In genomic region chr14:34883954-34884353, GRCh38 we compare ENCODE assay signal across 28 cellular contexts.
"Had no signal": no experiment of that assay in that cellular context is flagged by ENCODE, and none has a peak within 500 bp of the region (broad histone marks: within the 10 kb centered on the region; RNA-seq: fewer than 3 reads in every experiment).

No MANE protein-coding gene starts in this region.

- ATAC-seq: activated naive CD4-positive, alpha-beta T cell treated with anti-CD3 and anti-CD28 coated beads, Interleukin-2, amount 50 U/mL, for 72 hours; activated naive CD8-positive, alpha-beta T cell treated with anti-CD3 and anti-CD28 coated beads, Interleukin-2, amount 50 U/mL, for 24 hours; activated T-cell treated with anti-CD3 and anti-CD28 coated beads, Interleukin-2, amount 50 U/mL, for 4 hours; body of pancreas; Panc1; Right ventricle myocardium inferior; SK-N-SH treated with all-trans-retinoic acid at 6 μM for 48 hours; T-helper 17 cell had no signal

- DNase-seq: activated B cell treated with CpG ODN at 0.5 μM for 24 hours; activated CD4-positive, alpha-beta memory T cell treated with anti-CD3 and anti-CD28 coated beads for 36 hours; activated CD4-positive, alpha-beta T cell treated with anti-CD3 and anti-CD28 coated beads, Interleukin-2, amount 10 ng/mL, durations not matched to agents 7 days and 5 days; activated CD8-positive, alpha-beta memory T cell treated with anti-CD3 and anti-CD28 coated beads for 24 hours; activated effector memory CD4-positive, alpha-beta T cell treated with anti-CD3 and anti-CD28 coated beads, Interleukin-2, amount 50 U/mL, for 16 hours; activated naive CD4-positive, alpha-beta T cell treated with Interleukin-2 at 50 U/mL for 16 hours; activated naive CD8-positive, alpha-beta T cell treated with anti-CD3 and anti-CD28 coated beads, Interleukin-2, amount 50 U/mL, for 24 hours; activated T-cell treated with anti-CD3 and anti-CD28 coated beads, Interleukin-2, amount 50 U/mL, for 4 hours; amniotic stem cell; body of pancreas; central memory CD4-positive, alpha-beta T cell; MG63; NCI-H1092; NCI-H1417; NCI-H1930; NCI-H2171; NCI-H226; NCI-H526; NCI-H82; NK-92 treated with Interleukin-12 subunit alpha and Interleukin-12 subunit beta, amount 100 ng/mL, for 24 hours; OCI-M1; RPMI8226; T-helper 17 cell; T-helper 9 cell had no signal
